ENCODE assay signal across 21 cellular contexts in the genomic region with DNA sequence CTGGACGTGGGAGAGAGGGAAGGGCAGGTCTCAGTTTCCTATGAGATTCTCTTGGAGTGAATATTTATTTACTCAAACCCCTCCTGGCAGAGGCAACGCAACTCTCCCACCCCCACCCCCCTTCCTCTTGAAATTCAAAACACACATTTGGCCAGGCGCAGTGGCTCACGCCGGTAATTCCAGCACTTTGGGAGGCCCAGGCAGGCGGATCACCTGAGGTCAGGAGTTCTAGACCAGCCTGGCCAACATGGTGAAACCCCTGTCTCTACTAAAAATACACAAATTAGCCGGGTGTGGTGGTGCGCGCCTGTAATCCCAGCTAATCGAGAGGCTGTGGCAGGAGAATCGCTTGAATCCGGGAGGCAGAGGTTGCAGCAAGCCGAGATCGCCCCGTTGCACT. TPM values are rescaled to one million over a fixed set of nuclear protein-coding genes. Genes with fewer than 3 reads are reported as not detected.
"Had no signal": no experiment of that assay in that cellular context is flagged by ENCODE, and none has a peak within 500 bp of the region (broad histone marks: within the 10 kb centered on the region; RNA-seq: fewer than 3 reads in every experiment).

No MANE protein-coding gene starts in this region.

RNA-seq across cellular contexts. Expression of gene ADAMTS10, which starts 6.8 kb away (rescaled TPM):
- total RNA-seq: bronchial epithelial cell had no signal

RNA-seq across cellular contexts. Expression of gene NFILZ, which starts 13.1 kb away (rescaled TPM):
- total RNA-seq: activated naive CD4-positive, alpha-beta T cell treated with anti-CD3 and anti-CD28 coated beads for 36 hours; activated naive CD4-positive, alpha-beta T cell treated with anti-CD3 and anti-CD28 coated beads, Interleukin-2, amount 50 U/mL, for 72 hours; activated naive CD8-positive, alpha-beta T cell treated with anti-CD3 and anti-CD28 coated beads for 36 hours; activated naive CD8-positive, alpha-beta T cell treated with anti-CD3 and anti-CD28 coated beads, Interleukin-2, amount 10 ng/mL, durations not matched to agents 7 days and 5 days; activated T-cell treated with anti-CD3 and anti-CD28 coated beads, Interleukin-2, amount 50 U/mL, for 4 hours; activated T-cell treated with anti-CD3 and anti-CD28 coated beads, Interleukin-2, amount 50 U/mL, for 72 hours; activated T-helper 1 cell treated with anti-CD3 and anti-CD28 coated beads, Interleukin-12 subunit alpha, Interleukin-12 subunit beta, Interleukin-2, Interleukin-4 antibody, amounts not matched to agents 30 ng/mL and 10 ng/mL and 1 ng/mL, durations not matched to agents 14 hours and 24 hours and 36 hours; activated T-helper 17 cell treated with anti-CD3 and anti-CD28 coated beads, Interleukin-2, amount 50 U/mL, for 72 hours; activated T-helper 2 cell treated with anti-CD3 and anti-CD28 coated beads, Interferon-gamma antibody, Interleukin-2, Interleukin-4, amounts not matched to agents 10 μg/mL and 5 μg/mL and 100 μg/mL, durations not matched to agents 14 hours and 24 hours and 36 hours; adrenal gland; aorta; ascending aorta; astrocyte; body of pancreas; breast epithelium; bronchial epithelial cell; cardiac muscle cell; cardiac septum; cerebellum; chondrocyte had no signal
- polyA plus RNA-seq: adipose tissue, adrenal gland, aorta, cardiac muscle cell had no signal

RNA-seq across cellular contexts. Expression of gene MYO1F, which starts 40.1 kb away (rescaled TPM):
- total RNA-seq: bronchial epithelial cell had no signal
